ENCODE assay signal across 8 cellular contexts in genomic region chr12:81077686-81078441, GRCh38. TPM values are rescaled to one million over a fixed set of nuclear protein-coding genes. Genes with fewer than 3 reads are reported as not detected.
A peak's percentile ranks its signal among the peaks of the same experiment; 100 is the strongest.
DNase-seq lines count a peak whose midpoint lies in the region; ATAC-seq and TF ChIP-seq lines count a peak whose summit lies in the region.

A gene with protein sequence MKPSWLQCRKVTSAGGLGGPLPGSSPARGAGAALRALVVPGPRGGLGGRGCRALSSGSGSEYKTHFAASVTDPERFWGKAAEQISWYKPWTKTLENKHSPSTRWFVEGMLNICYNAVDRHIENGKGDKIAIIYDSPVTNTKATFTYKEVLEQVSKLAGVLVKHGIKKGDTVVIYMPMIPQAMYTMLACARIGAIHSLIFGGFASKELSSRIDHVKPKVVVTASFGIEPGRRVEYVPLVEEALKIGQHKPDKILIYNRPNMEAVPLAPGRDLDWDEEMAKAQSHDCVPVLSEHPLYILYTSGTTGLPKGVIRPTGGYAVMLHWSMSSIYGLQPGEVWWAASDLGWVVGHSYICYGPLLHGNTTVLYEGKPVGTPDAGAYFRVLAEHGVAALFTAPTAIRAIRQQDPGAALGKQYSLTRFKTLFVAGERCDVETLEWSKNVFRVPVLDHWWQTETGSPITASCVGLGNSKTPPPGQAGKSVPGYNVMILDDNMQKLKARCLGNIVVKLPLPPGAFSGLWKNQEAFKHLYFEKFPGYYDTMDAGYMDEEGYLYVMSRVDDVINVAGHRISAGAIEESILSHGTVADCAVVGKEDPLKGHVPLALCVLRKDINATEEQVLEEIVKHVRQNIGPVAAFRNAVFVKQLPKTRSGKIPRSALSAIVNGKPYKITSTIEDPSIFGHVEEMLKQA (plus strand): TSS chr12:81078079. CDS start chr12:81078121, 42 bp downstream.

- H3K9ac ChIP-seq in iPS-15b (ENCODE audit: low read depth, low read length): peak within 1 kb of the TSS; percentile 67

- intact Hi-C loops in body of pancreas (cut with DNase I): no loop called here
- intact Hi-C loops in sigmoid colon (cut with DNase I): no loop called here

- H3K27ac ChIP-seq in body of pancreas (peak within 1 kb of the TSS; percentile 38 to 59 (median 47)), sigmoid colon (peak within 1 kb of the TSS; percentile 66 to 72 (median 68))

- TF ChIP-seq CTCF in body of pancreas (IDR thresholded peaks at IDR 0.05) (no peak), sigmoid colon (IDR thresholded peaks at IDR 0.05) (no peak)

- ATAC-seq in body of pancreas (peak; percentile 72), GM18868 (IDR thresholded peaks at IDR 0.05; ENCODE audit: unreplicated experiment) (no peak), GM21723 (IDR thresholded peaks at IDR 0.05; ENCODE audit: unreplicated experiment) (no peak)

- TF ChIP-seq POLR2A in body of pancreas (IDR thresholded peaks at IDR 0.05) (peak in 2 of 3 donors; percentile 30 to 37), sigmoid colon (IDR thresholded peaks at IDR 0.05) (no peak)

- no peaks in the 10 kb centered on the region for H3K27me3 ChIP-seq in body of pancreas
- H3K27me3 ChIP-seq in iPS-15b (ENCODE audit: control insufficient read depth, insufficient read depth, low read length): no peaks in the 10 kb centered on the region
- peaks cover 0 to 18% (median 5%) of the 10 kb centered on the region in 3 donors for H3K27me3 ChIP-seq in sigmoid colon

- H3K4me1 ChIP-seq in body of pancreas (peaks cover 7% of the 10 kb centered on the region), iPS-15b (ENCODE audit: control insufficient read depth, insufficient read depth, low read length) (peaks cover 16% of the 10 kb centered on the region), sigmoid colon (peaks cover 0 to 16% (median 8%) of the 10 kb centered on the region in 4 donors)

- peak within 1 kb of the TSS; percentile 29 to 46 for H3K4me3 ChIP-seq in body of pancreas
- peak within 1 kb of the TSS; percentile 91 for H3K4me3 ChIP-seq in iPS-15b (ENCODE audit: low read depth, low read length)
- peak within 1 kb of the TSS; percentile 49 to 58 (median 55) for H3K4me3 ChIP-seq in sigmoid colon

- no peak for TF ChIP-seq EP300 in sigmoid colon (IDR thresholded peaks at IDR 0.05)

- H3K36me3 ChIP-seq in body of pancreas (replicated peaks in 1 of 2; ENCODE audit: insufficient read depth in 1 of 2, low read depth in 2 of 2): no peaks in the 10 kb centered on the region
- H3K36me3 ChIP-seq in iPS-15b (ENCODE audit: control insufficient read depth, insufficient read depth, low read length): no peaks in the 10 kb centered on the region
- H3K36me3 ChIP-seq in sigmoid colon: no peaks in the 10 kb centered on the region

- DNase-seq in H4 (ENCODE audit: low spot score) (peak; percentile 36), body of pancreas (peak; percentile 41 to 68 (median 46)), sigmoid colon (peak; percentile 74), CD1c-positive myeloid dendritic cell (ENCODE audit: extremely low spot score) (no peak), GDM1 (lab: John Stamatoyannopoulos, UW) (no peak)

- H3K9me3 ChIP-seq in body of pancreas (no peaks in the 10 kb centered on the region), iPS-15b (ENCODE audit: control insufficient read depth, insufficient read depth, low read length) (no peaks in the 10 kb centered on the region), sigmoid colon (no peaks in the 10 kb centered on the region)

- WGBS in body of pancreas, 2 donors: 0 to 1% methylated on average over 9 to 49 of the region's 49 CpGs
- WGBS in sigmoid colon, 2 donors: 5 to 16% methylated on average over 49 of the region's 49 CpGs

RNA-seq across cellular contexts. Expression of the gene that starts here (rescaled TPM):
- 9.4 and 12.4 TPM in 2 replicates for total RNA-seq in H4 (2014; rRNA removed; shearing (Covaris generic))
- total RNA-seq in body of pancreas: 10 to 100 TPM in 1 of 2 donors, 1 to 10 TPM in 1; 9.9 to 27.7 TPM
- total RNA-seq in sigmoid colon: 10 to 100 TPM in 3 of 4 donors, 1 to 10 TPM in 1; 9.9 to 26.7 (median 16.6) TPM
- 1 to 10 TPM in 2 of 3 donors, under 1 TPM in 1; 0.46 to 3.0 (median 1.9) TPM for polyA plus RNA-seq in sigmoid colon

Comparison
In these comparisons a context has a peak if more than half of its experiments do, and no peak if none do; other contexts are left out.
1. DNase-seq: peak in H4 (single experiment), body of pancreas (4 of 4) and sigmoid colon (single experiment); none in CD1c-positive myeloid dendritic cell (single experiment) and GDM1 (single experiment).
2. H3K4me3 ChIP-seq: peak in every context shown above with its lines; median percentile 91 in iPS-15b; 55 in sigmoid colon; 38 in body of pancreas.
3. POLR2A ChIP-seq: peak in body of pancreas (2 of 3); none in sigmoid colon (0 of 2).